In genomic region chr3:64399205-64399800, GRCh38 we compare ENCODE assay signal across 8 cellular contexts.
DNase-seq lines count a peak whose midpoint lies in the region; ATAC-seq and TF ChIP-seq lines count a peak whose summit lies in the region.

No MANE protein-coding gene starts in this region.

- no TSS peak for BruUV-seq in IMR-90 (replicated peaks; lab: Mats Ljungman, UMichigan)

- no peak overlapping the region for H3K56ac ChIP-seq in IMR-90 (ENCODE audit: extremely low read depth, insufficient read depth, low read length)

- peak overlapping the region; percentile 64; the same call in 1 of the 2 replicates for H4K5ac ChIP-seq in IMR-90 (ENCODE audit: low read depth, low read length)

- POLR2A ChIA-PET in AG04450 (lab: Yijun Ruan, JAX), result no interaction called here
- POLR2A ChIA-PET in IMR-90 (lab: Charles Lee; ENCODE audit: unreplicated experiment), result no interaction called here

- dilution Hi-C loops in IMR-90 (cut with HindIII; ENCODE audit: low sequenced_read_pairs, unreplicated experiment), result no loop called here

- no peaks in the 10 kb centered on the region for H3K27me3 ChIP-seq in AG04450 (ENCODE audit: control insufficient read depth, insufficient read depth, low read length)
- H3K27me3 ChIP-seq in IMR-90 (ENCODE audit: control insufficient read depth, insufficient read depth, low read length), result no peaks in the 10 kb centered on the region
- H3K27me3 ChIP-seq in gastroesophageal sphincter, result no peaks in the 10 kb centered on the region
- no peaks in the 10 kb centered on the region for H3K27me3 ChIP-seq in trophoblast cell (ENCODE audit: insufficient read depth, low read length)

- no peaks in the 10 kb centered on the region for H4K20me1 ChIP-seq in IMR-90 (ENCODE audit: insufficient read depth, low read length)

- in situ Hi-C loops in IMR-90 (cut with MboI; ENCODE audit: low sequenced_read_pairs), result loop anchor here (5.0 kb wide), 1 partner anchor 83 kb away; no protein-coding TSS in a partner anchor

- peak overlapping the region; percentile 6; the same call in 1 of the 2 replicates for H2BK20ac ChIP-seq in IMR-90 (ENCODE audit: low read depth, low read length)

- peak; percentile 89 for ATAC-seq in IMR-90 (ENCODE audit: low read depth)
- ATAC-seq in gastroesophageal sphincter, result peak; percentile 53
- ATAC-seq in HG02970 (IDR thresholded peaks at IDR 0.05; ENCODE audit: low FRiP score, unreplicated experiment), result no peak

- H3K79me2 ChIP-seq in trophoblast cell (ENCODE audit: control insufficient read depth, insufficient read depth, low read length, poor library complexity), result no peaks in the 10 kb centered on the region

- TF ChIP-seq CTCF in AG04450 (IDR thresholded peaks at IDR 0.05; ENCODE audit: low read depth, low read length), result peak; percentile 83
- peak; percentile 53 for TF ChIP-seq CTCF in GM10266 (IDR thresholded peaks at IDR 0.05; ENCODE audit: control insufficient read depth, insufficient read depth, low read depth, missing control alignments)
- TF ChIP-seq CTCF in IMR-90 (conservative IDR thresholded peaks at IDR 0.05; ENCODE audit: low read depth, low read length), result peak; percentile 85
- TF ChIP-seq CTCF in gastroesophageal sphincter (IDR thresholded peaks at IDR 0.05), result peak; percentile 63 to 86 (median 82)

- 0 out of 2 replicates have a peak overlapping the region, but pooled peaks have one; percentile 6 for H2AK5ac ChIP-seq in IMR-90 (ENCODE audit: low read depth, low read length)
- peak overlapping the region; percentile 95 for H2AK5ac ChIP-seq in trophoblast cell (ENCODE audit: low read length)

- peak overlapping the region; percentile 58; the same call in 1 of the 3 replicates for H2BK15ac ChIP-seq in IMR-90 (ENCODE audit: low read depth, low read length)

- H3K4me1 ChIP-seq in IMR-90 (ENCODE audit: control insufficient read depth, insufficient read depth, low read length) (peaks cover 2% of the 10 kb centered on the region), gastroesophageal sphincter (peaks cover 0 to 25% (median 2%) of the 10 kb centered on the region in 3 donors), trophoblast cell (ENCODE audit: control insufficient read depth in 1 of 2, insufficient read depth in 2 of 2, low read length in 2 of 2) (peaks cover 5 to 10% of the 10 kb centered on the region in 2 experiments)

- H3K79me1 ChIP-seq in IMR-90 (ENCODE audit: low read depth in 1 of 2, low read length in 2 of 2) (no peaks in the 10 kb centered on the region; a peak in 2 of 4 replicates), trophoblast cell (ENCODE audit: low read length) (peaks cover 3% of the 10 kb centered on the region)

- H3K9me3 ChIP-seq in AG04450 (ENCODE audit: control insufficient read depth, insufficient read depth, low read length), result no peaks in the 10 kb centered on the region
- no peaks in the 10 kb centered on the region for H3K9me3 ChIP-seq in IMR-90 (ENCODE audit: control insufficient read depth, insufficient read depth, low read length)
- no peaks in the 10 kb centered on the region for H3K9me3 ChIP-seq in gastroesophageal sphincter
- H3K9me3 ChIP-seq in trophoblast cell (ENCODE audit: insufficient read depth, low read depth, low read length), result no peaks in the 10 kb centered on the region

- no peaks in the 10 kb centered on the region for H3K36me3 ChIP-seq in IMR-90 (ENCODE audit: control insufficient read depth, insufficient read depth, low read length)
- H3K36me3 ChIP-seq in gastroesophageal sphincter, result no peaks in the 10 kb centered on the region
- no peaks in the 10 kb centered on the region for H3K36me3 ChIP-seq in trophoblast cell (ENCODE audit: control insufficient read depth in 1 of 2, insufficient read depth in 2 of 2, low read length in 2 of 2)

- H2BK5ac ChIP-seq in IMR-90 (ENCODE audit: low read depth, low read length, poor library complexity, severe bottlenecking), result peak overlapping the region; percentile 21
- H2BK5ac ChIP-seq in trophoblast cell (ENCODE audit: low read depth, low read length, poor library complexity), result no peak overlapping the region

- H3K4me3 ChIP-seq in AG04450 (ENCODE audit: low read depth, low read length) (no peak overlapping the region), IMR-90 (ENCODE audit: insufficient read depth, low read depth, low read length) (no peak overlapping the region), gastroesophageal sphincter (no peak overlapping the region), trophoblast cell (ENCODE audit: low read depth, low read length) (no peak overlapping the region)

- H3K4me2 ChIP-seq in IMR-90 (ENCODE audit: low read depth, low read length), result no peak overlapping the region
- H3K4me2 ChIP-seq in trophoblast cell (ENCODE audit: low read length), result no peak overlapping the region

- H3K27ac ChIP-seq in AG04450 (ENCODE audit: low read depth, low read length), result no peak overlapping the region
- H3K27ac ChIP-seq in IMR-90 (ENCODE audit: insufficient read depth, low read length), result no peak overlapping the region
- H3K27ac ChIP-seq in gastroesophageal sphincter, result peak overlapping the region in 2 of 4 donors; percentile 73 to 76
- no peak overlapping the region for H3K27ac ChIP-seq in trophoblast cell (ENCODE audit: low read depth, low read length)

- H2BK12ac ChIP-seq in trophoblast cell (ENCODE audit: low read length), result peak overlapping the region; percentile 65

- no peak overlapping the region for H2AK9ac ChIP-seq in IMR-90 (replicated peaks; ENCODE audit: low read depth, low read length, poor library complexity)

- no peak overlapping the region for H2AFZ ChIP-seq in IMR-90 (replicated peaks; ENCODE audit: low read length, poor library complexity)
- no peak overlapping the region for H2AFZ ChIP-seq in trophoblast cell (ENCODE audit: insufficient read depth, low read length, poor library complexity)

- TF ChIP-seq EP300 in gastroesophageal sphincter (IDR thresholded peaks at IDR 0.05), result no peak

- intact Hi-C loops in IMR-90 (cut with micrococcal nuclease), result loop anchor here (1.0 to 5.0 kb wide), 6 partner anchors 57 to 369 kb away; partner anchors contain the start of gene PRICKLE2

- H3K18ac ChIP-seq in IMR-90 (ENCODE audit: low read depth, low read length) (no peak overlapping the region; the same call in 1 of the 2 replicates), trophoblast cell (ENCODE audit: low read length) (no peak overlapping the region)

- DNase-seq in AG04450 (ENCODE audit: low read depth, low spot score) (peak; percentile 18), GM10266 (ENCODE audit: extremely low spot score) (peak; percentile 25), IMR-90 (peak; percentile 70), SKM-1 treated with dmso at 0.1 percent for 144 hours (lab: John Stamatoyannopoulos, UW; ENCODE audit: unreplicated experiment) (peak; percentile 19), trophoblast cell (peak; percentile 7 to 76), COR-L47 (lab: John Stamatoyannopoulos, UW) (no peak)

- CTCF ChIA-PET in AG04450 (lab: Charles Lee) (interaction anchor here (0.6 to 3.3 kb wide), 12 partner anchors 10 to 376 kb away, joined by 3 to 17 read pairs (median 4); partner anchors contain the start of gene PSMD6), IMR-90 (lab: Yijun Ruan, JAX) (interaction anchor here (1.2 kb wide), 1 partner anchor 174 kb away, joined by 4 read pairs; the partner anchor contains the start of gene PRICKLE2)

- H3K14ac ChIP-seq in IMR-90 (replicated peaks; ENCODE audit: low read depth, low read length) (no peak overlapping the region), trophoblast cell (ENCODE audit: low read length) (no peak overlapping the region)

- H4K91ac ChIP-seq in IMR-90 (ENCODE audit: insufficient read depth, low read depth, low read length) (peak overlapping the region; percentile 57; the same call in 1 of the 2 replicates), trophoblast cell (ENCODE audit: low read depth, low read length) (peak overlapping the region; percentile 80)

- H3K23ac ChIP-seq in IMR-90 (ENCODE audit: low read depth, low read length), result no peak overlapping the region
- H3K23ac ChIP-seq in trophoblast cell (ENCODE audit: low read length), result no peak overlapping the region

- H3K9ac ChIP-seq in IMR-90 (ENCODE audit: low read depth, low read length) (no peak overlapping the region), trophoblast cell (ENCODE audit: low read length) (no peak overlapping the region)

- peak; percentile 95 for TF ChIP-seq RAD21 in IMR-90 (IDR thresholded peaks at IDR 0.05; ENCODE audit: low read length)

- H3K9me1 ChIP-seq in IMR-90 (ENCODE audit: insufficient read depth, low read length), result no peaks in the 10 kb centered on the region; the same call in 1 of the 2 replicates

- TF ChIP-seq POLR2A in IMR-90 (IDR thresholded peaks at IDR 0.05; ENCODE audit: low read depth, low read length) (no peak), gastroesophageal sphincter (IDR thresholded peaks at IDR 0.05) (no peak)

- H4K8ac ChIP-seq in IMR-90 (ENCODE audit: low read depth in 2 of 2, low read length in 2 of 2) (no peak overlapping the region), trophoblast cell (ENCODE audit: low read depth, low read length) (peak overlapping the region; percentile 39)

- no peak overlapping the region for H4K12ac ChIP-seq in trophoblast cell (ENCODE audit: low read depth, low read length)

- H2BK120ac ChIP-seq in IMR-90 (ENCODE audit: low read depth, low read length) (peak overlapping the region; percentile 59; the same call in 1 of the 2 replicates), trophoblast cell (ENCODE audit: insufficient read depth, low read length, poor library complexity) (no peak overlapping the region)

- H3K4ac ChIP-seq in IMR-90 (ENCODE audit: low read depth, low read length) (peak overlapping the region; percentile 66), trophoblast cell (ENCODE audit: low read depth, low read length) (no peak overlapping the region)

TF ChIP-seq in IMR-90, 13 proteins besides CTCF, POLR2A, EP300 and RAD21:
- TF ChIP-seq SMC3 (IDR thresholded peaks at IDR 0.05; ENCODE audit: low read depth, low read length) (peak; percentile 96), BHLHE40 (IDR thresholded peaks at IDR 0.05; ENCODE audit: low read depth, low read length) (no peak)
